Comparison of ENCODE assay signal across 8 cellular contexts in the genomic region with DNA sequence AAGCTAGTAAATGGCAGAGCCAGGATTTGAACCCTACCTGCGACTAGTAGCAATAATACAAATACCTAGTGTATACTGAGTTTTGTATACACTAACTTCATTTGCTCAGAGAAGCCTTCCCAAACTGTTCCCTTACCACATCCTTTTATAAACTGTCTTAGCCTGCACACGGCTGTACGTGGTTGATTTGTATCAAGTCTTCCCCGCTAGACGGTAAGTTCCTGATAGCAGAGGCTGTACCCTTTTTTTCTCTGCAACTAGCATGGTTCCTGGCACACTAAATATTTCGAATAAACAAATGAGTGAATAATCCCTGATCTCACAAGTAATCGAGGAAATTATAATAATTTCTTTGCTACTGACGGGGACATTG. TPM values are rescaled to one million over a fixed set of nuclear protein-coding genes. Genes with fewer than 3 reads are reported as not detected.
A peak's percentile ranks its signal among the peaks of the same experiment; 100 is the strongest.
DNase-seq lines count a peak whose midpoint lies in the region; ATAC-seq and TF ChIP-seq lines count a peak whose summit lies in the region.

No MANE protein-coding gene starts in this region.

- no peak for TF ChIP-seq CTCF in AG10803 (conservative IDR thresholded peaks at IDR 0.05; ENCODE audit: low read length)

- no peaks in the 10 kb centered on the region for H3K9me2 ChIP-seq in Karpas-422 (replicated peaks; ENCODE audit: insufficient read depth, low read length)

- peaks cover 63% of the 10 kb centered on the region for H3K4me1 Mint-ChIP-seq in dendritic cell treated with granulocyte-macrophage colony-stimulating factor and Interleukin-4, amounts not matched to agents 40 ng/mL and 50 ng/mL, for 4 days (ENCODE audit: low read depth)
- H3K4me1 Mint-ChIP-seq in naive thymus-derived CD4-positive, alpha-beta T cell = peaks cover 22 to 47% (median 42%) of the 10 kb centered on the region in 7 donors

- intact Hi-C loops in dendritic cell treated with granulocyte-macrophage colony-stimulating factor and Interleukin-4, amounts not matched to agents 40 ng/mL and 50 ng/mL, for 4 days (cut with micrococcal nuclease) = loop anchor here (2.0 kb wide), 2 partner anchors 56 to 68 kb away; partner anchors contain the start of gene CASS4
- intact Hi-C loops in naive thymus-derived CD4-positive, alpha-beta T cell (cut with micrococcal nuclease) = loop anchor here (2.0 to 5.0 kb wide), 4 partner anchors 16 to 1243 kb away; partner anchors contain the start of genes FAM209A (in 1 of the 2) and PMEPA1 (in 1 of the 2)

- H3K9me3 Mint-ChIP-seq in dendritic cell treated with granulocyte-macrophage colony-stimulating factor and Interleukin-4, amounts not matched to agents 40 ng/mL and 50 ng/mL, for 4 days = no peaks in the 10 kb centered on the region
- peaks cover 0 to 4% (median 0%) of the 10 kb centered on the region in 11 donors for H3K9me3 Mint-ChIP-seq in naive thymus-derived CD4-positive, alpha-beta T cell

- H3K79me2 ChIP-seq in Karpas-422 (ENCODE audit: low read length) = peaks cover 46% of the 10 kb centered on the region

- H3K9me3 ChIP-seq in Karpas-422 (ENCODE audit: low read length) = no peaks in the 10 kb centered on the region
- H3K9me3 ChIP-seq in naive thymus-derived CD4-positive, alpha-beta T cell (ENCODE audit: control insufficient read depth in 2 of 3, low read length in 3 of 3) = no peaks in the 10 kb centered on the region

- H3K4me3 Mint-ChIP-seq in dendritic cell treated with granulocyte-macrophage colony-stimulating factor and Interleukin-4, amounts not matched to agents 40 ng/mL and 50 ng/mL, for 4 days = peak overlapping the region; percentile 100
- H3K4me3 Mint-ChIP-seq in naive thymus-derived CD4-positive, alpha-beta T cell = peak overlapping the region; percentile 94 to 100 (median 100)

- peak overlapping the region; percentile 88 for H3K9ac ChIP-seq in Karpas-422 (ENCODE audit: low read length)

- H4K20me1 ChIP-seq in Karpas-422 (ENCODE audit: insufficient read depth, low read depth, low read length) = peaks cover 12% of the 10 kb centered on the region; the same call in 1 of the 2 replicates

- H3K4me2 ChIP-seq in Karpas-422 (ENCODE audit: low read depth, low read length, poor library complexity, severe bottlenecking) = peak overlapping the region; percentile 95

- H2AFZ ChIP-seq in Karpas-422 (ENCODE audit: low read length) = no peak overlapping the region

- ATAC-seq in naive thymus-derived CD4-positive, alpha-beta T cell = no peak

- H3K27me3 ChIP-seq in Karpas-422 (ENCODE audit: low read length) = no peaks in the 10 kb centered on the region
- H3K27me3 ChIP-seq in naive thymus-derived CD4-positive, alpha-beta T cell (ENCODE audit: control insufficient read depth in 2 of 2, insufficient read depth in 2 of 2, low read length in 2 of 2) = no peaks in the 10 kb centered on the region

- CTCF ChIA-PET in naive thymus-derived CD4-positive, alpha-beta T cell (lab: Charles Lee) = no interaction called here

- peaks cover 50% of the 10 kb centered on the region for H3K36me3 Mint-ChIP-seq in dendritic cell treated with granulocyte-macrophage colony-stimulating factor and Interleukin-4, amounts not matched to agents 40 ng/mL and 50 ng/mL, for 4 days (ENCODE audit: low read depth)
- H3K36me3 Mint-ChIP-seq in naive thymus-derived CD4-positive, alpha-beta T cell = peaks cover 0 to 15% (median 7%) of the 10 kb centered on the region in 5 donors

- no peak for DNase-seq in AG10803 (ENCODE audit: low read depth)
- no peak for DNase-seq in Karpas-422
- no peak for DNase-seq in naive thymus-derived CD4-positive, alpha-beta T cell
- no peak for DNase-seq in NCI-H524 (lab: John Stamatoyannopoulos, UW)
- DNase-seq in HuH-7.5 (ENCODE audit: low spot score) = no peak
- no peak for DNase-seq in inferior parietal cortex (ENCODE audit: extremely low spot score)
- DNase-seq in activated gamma-delta T cell treated with Interleukin-2 at 50 U/mL for 16 hours = no peak

- no peaks in the 10 kb centered on the region for H3K27me3 Mint-ChIP-seq in dendritic cell treated with granulocyte-macrophage colony-stimulating factor and Interleukin-4, amounts not matched to agents 40 ng/mL and 50 ng/mL, for 4 days
- no peaks in the 10 kb centered on the region for H3K27me3 Mint-ChIP-seq in naive thymus-derived CD4-positive, alpha-beta T cell

- H3K27ac ChIP-seq in Karpas-422 (ENCODE audit: low read length) = no peak overlapping the region
- peak overlapping the region; percentile 88 for H3K27ac ChIP-seq in naive thymus-derived CD4-positive, alpha-beta T cell (ENCODE audit: low read depth, low read length)

- peak overlapping the region; percentile 99 for H3K27ac Mint-ChIP-seq in dendritic cell treated with granulocyte-macrophage colony-stimulating factor and Interleukin-4, amounts not matched to agents 40 ng/mL and 50 ng/mL, for 4 days
- peak overlapping the region; percentile 95 to 100 (median 99) for H3K27ac Mint-ChIP-seq in naive thymus-derived CD4-positive, alpha-beta T cell

- H3K4me1 ChIP-seq in Karpas-422 (ENCODE audit: low read length) = peaks cover 32% of the 10 kb centered on the region
- peaks cover 22 to 25% of the 10 kb centered on the region in 2 donors for H3K4me1 ChIP-seq in naive thymus-derived CD4-positive, alpha-beta T cell (ENCODE audit: control insufficient read depth in 2 of 2, insufficient read depth in 2 of 2, low read length in 2 of 2)

- peak overlapping the region; percentile 98 for H3K4me3 ChIP-seq in AG10803 (ENCODE audit: low read length)
- H3K4me3 ChIP-seq in Karpas-422 (ENCODE audit: low read length) = peak overlapping the region; percentile 94
- H3K4me3 ChIP-seq in naive thymus-derived CD4-positive, alpha-beta T cell (ENCODE audit: low read length) = peak overlapping the region; percentile 74

- H3K36me3 ChIP-seq in Karpas-422 (ENCODE audit: insufficient read depth, low read length) = peaks cover 11% of the 10 kb centered on the region; the same call in 1 of the 2 replicates
- peaks cover 0 to 20% (median 0%) of the 10 kb centered on the region in 3 experiments for H3K36me3 ChIP-seq in naive thymus-derived CD4-positive, alpha-beta T cell (ENCODE audit: control insufficient read depth in 2 of 3, insufficient read depth in 3 of 3, low read length in 3 of 3)

- POLR2A ChIA-PET in naive thymus-derived CD4-positive, alpha-beta T cell (lab: Charles Lee) = interaction anchor here (0.7 to 2.8 kb wide), 11 partner anchors 25 to 110 kb away, joined by 3 to 26 read pairs (median 5); partner anchors contain the start of genes AURKA, CASS4, CSTF1 and FAM210B

RNA-seq across cellular contexts. Expression of gene RTF2, which starts 0.6 kb away (rescaled TPM):
- total RNA-seq in Karpas-422 (2014; rRNA removed; shearing (Covaris generic); ENCODE audit: low replicate concordance) = 43.3 and 46.0 TPM in 2 replicates
- total RNA-seq in naive thymus-derived CD4-positive, alpha-beta T cell = 100 to 1,000 TPM in 1 of 5 experiments, 10 to 100 TPM in 4; 62.5 to 118 (median 72.0) TPM
- polyA plus RNA-seq in naive thymus-derived CD4-positive, alpha-beta T cell = 100 to 1,000 TPM; 156 to 157 TPM

RNA-seq across cellular contexts. Expression of gene FAM209A, which starts 55.5 kb away (rescaled TPM):
- total RNA-seq in Karpas-422 (2014; rRNA removed; shearing (Covaris generic); ENCODE audit: low replicate concordance) = 0.25 TPM in 1 of 2 replicates, not detected in the other
- 1 to 10 TPM; 3.4 to 6.5 (median 3.8) TPM for total RNA-seq in naive thymus-derived CD4-positive, alpha-beta T cell
- under 1 TPM; 0.35 to 0.51 TPM for polyA plus RNA-seq in naive thymus-derived CD4-positive, alpha-beta T cell

RNA-seq across cellular contexts. Expression of gene CASS4, which starts 57.0 kb away (rescaled TPM):
- total RNA-seq in Karpas-422 (2014; rRNA removed; shearing (Covaris generic); ENCODE audit: low replicate concordance) = not detected in 2 replicates
- total RNA-seq in naive thymus-derived CD4-positive, alpha-beta T cell = 10 to 100 TPM in 4 of 5 experiments, 1 to 10 TPM in 1; 8.0 to 16.9 (median 14.3) TPM
- polyA plus RNA-seq in naive thymus-derived CD4-positive, alpha-beta T cell = 10 to 100 TPM in 1 of 2 donors, 1 to 10 TPM in 1; 6.8 to 10.7 TPM
